ENCODE assay signal across 22 cellular contexts in genomic region chr19:27764186-27764804, GRCh38.
"Had no signal": no experiment of that assay in that cellular context is flagged by ENCODE, and none has a peak within 500 bp of the region (broad histone marks: within the 10 kb centered on the region; RNA-seq: fewer than 3 reads in every experiment).

No MANE protein-coding gene starts in this region.

- H3K27ac Mint-ChIP-seq: activated CD4-positive, alpha-beta memory T cell treated with anti-CD3 and anti-CD28 coated beads for 36 hours; activated CD4-positive, alpha-beta T cell treated with anti-CD3 and anti-CD28 coated beads, Interleukin-2, amount 10 ng/mL, durations not matched to agents 7 days and 5 days; activated naive CD4-positive, alpha-beta T cell treated with anti-CD3 and anti-CD28 coated beads, Interleukin-2, amount 10 ng/mL, durations not matched to agents 7 days and 5 days; activated naive CD8-positive, alpha-beta T cell treated with anti-CD3 and anti-CD28 coated beads for 36 hours; activated T-cell treated with anti-CD3 and anti-CD28 coated beads, Interleukin-2, amount 50 U/mL, for 72 hours; activated T-helper 2 cell treated with anti-CD3 and anti-CD28 coated beads, Interferon-gamma antibody, Interleukin-2, Interleukin-4, amounts not matched to agents 10 μg/mL and 5 μg/mL and 100 μg/mL, durations not matched to agents 14 hours and 24 hours and 36 hours; T-helper 17 cell had no signal

- H3K36me3 Mint-ChIP-seq: activated naive CD4-positive, alpha-beta T cell treated with anti-CD3 and anti-CD28 coated beads, Interleukin-2, amount 10 ng/mL, durations not matched to agents 7 days and 5 days had no signal

- H3K4me1 Mint-ChIP-seq: activated CD4-positive, alpha-beta T cell treated with anti-CD3 and anti-CD28 coated beads, Interleukin-2, amount 10 ng/mL, durations not matched to agents 7 days and 5 days; activated naive CD4-positive, alpha-beta T cell treated with anti-CD3 and anti-CD28 coated beads, Interleukin-2, amount 10 ng/mL, durations not matched to agents 7 days and 5 days; activated naive CD8-positive, alpha-beta T cell treated with anti-CD3 and anti-CD28 coated beads for 36 hours; T-helper 17 cell had no signal

- H3K27ac ChIP-seq: brain microvascular endothelial cell, VCaP had no signal

- H3K36me3 ChIP-seq: brain microvascular endothelial cell, MG63 had no signal

- H3K27me3 ChIP-seq: brain microvascular endothelial cell, MG63 had no signal

- H3K4me3 Mint-ChIP-seq: activated CD4-positive, alpha-beta memory T cell treated with anti-CD3 and anti-CD28 coated beads for 36 hours; activated CD4-positive, alpha-beta T cell treated with anti-CD3 and anti-CD28 coated beads, Interleukin-2, amount 10 ng/mL, durations not matched to agents 7 days and 5 days; activated naive CD4-positive, alpha-beta T cell treated with anti-CD3 and anti-CD28 coated beads, Interleukin-2, amount 10 ng/mL, durations not matched to agents 7 days and 5 days; activated naive CD8-positive, alpha-beta T cell treated with anti-CD3 and anti-CD28 coated beads for 36 hours; activated T-cell treated with anti-CD3 and anti-CD28 coated beads, Interleukin-2, amount 50 U/mL, for 72 hours; T-helper 17 cell had no signal

- H3K4me3 ChIP-seq: MG63 had no signal

- DNase-seq: activated CD4-positive, alpha-beta memory T cell treated with anti-CD3 and anti-CD28 coated beads for 36 hours; activated CD4-positive, alpha-beta T cell treated with anti-CD3 and anti-CD28 coated beads, Interleukin-2, amount 10 ng/mL, durations not matched to agents 7 days and 5 days; activated CD4-positive, CD25-positive, alpha-beta regulatory T cell; activated gamma-delta T cell treated with Interleukin-2 at 50 U/mL for 16 hours; activated naive CD4-positive, alpha-beta T cell treated with anti-CD3 and anti-CD28 coated beads, Interleukin-2, amount 10 ng/mL, durations not matched to agents 7 days and 5 days; activated naive CD8-positive, alpha-beta T cell treated with anti-CD3 and anti-CD28 coated beads for 36 hours; activated T-cell treated with anti-CD3 and anti-CD28 coated beads, Interleukin-2, amount 50 U/mL, for 72 hours; brain microvascular endothelial cell; MG63; NCI-H1105; NCI-H1436; NCI-H1694 treated with DMSO at 0.1 percent for 48 hours; NCI-H2029 treated with DMSO at 0.1 percent for 48 hours; NCI-H345; NCI-H510A; NCI-H526 treated with DMSO at 0.1 percent for 48 hours; NCI-H82; SIG-M5; T-helper 17 cell; T1000 had no signal

- H3K27me3 Mint-ChIP-seq: activated CD4-positive, alpha-beta memory T cell treated with anti-CD3 and anti-CD28 coated beads for 36 hours; activated CD4-positive, alpha-beta T cell treated with anti-CD3 and anti-CD28 coated beads, Interleukin-2, amount 10 ng/mL, durations not matched to agents 7 days and 5 days; activated naive CD4-positive, alpha-beta T cell treated with anti-CD3 and anti-CD28 coated beads, Interleukin-2, amount 10 ng/mL, durations not matched to agents 7 days and 5 days; activated naive CD8-positive, alpha-beta T cell treated with anti-CD3 and anti-CD28 coated beads for 36 hours; T-helper 17 cell had no signal
